ENCODE assay signal across 23 cellular contexts in genomic region chr7:107690611-107691010, GRCh38. TPM values are rescaled to one million over a fixed set of nuclear protein-coding genes. Genes with fewer than 3 reads are reported as not detected.
DNase-seq lines count a peak whose midpoint lies in the region; ATAC-seq, FAIRE-seq and TF ChIP-seq lines count a peak whose summit lies in the region.
"Had no signal": no experiment of that assay in that cellular context is flagged by ENCODE, and none has a peak within 500 bp of the region (broad histone marks: within the 10 kb centered on the region; RNA-seq: fewer than 3 reads in every experiment).

No MANE protein-coding gene starts in this region.

- FAIRE-seq in frontal cortex (lab: Jason Lieb, UNC) (no peak), small intestine (lab: Jason Lieb, UNC) (no peak)
- FAIRE-seq: A549, TTC549 had no signal

- 0 out of 2 replicates have a peak, but pooled peaks have one; percentile 9 for TF ChIP-seq CTCF in AG04450 (IDR thresholded peaks at IDR 0.05; ENCODE audit: low read depth, low read length)
- no peak for TF ChIP-seq CTCF in fibroblast of villous mesenchyme (IDR thresholded peaks at IDR 0.05; ENCODE audit: insufficient read depth, low read depth, low read length)

- H3K27me3 ChIP-seq in AG04450 (ENCODE audit: control insufficient read depth, insufficient read depth, low read length), result no peaks in the 10 kb centered on the region
- peaks cover 0 to 3% of the 10 kb centered on the region in 2 donors for H3K27me3 ChIP-seq in small intestine (ENCODE audit: control insufficient read depth in 2 of 2, insufficient read depth in 2 of 2, low read length in 2 of 2)
- H3K27me3 ChIP-seq: MG63 had no signal

- no peak overlapping the region for H3K27ac ChIP-seq in AG04450 (ENCODE audit: low read depth, low read length)
- no peak overlapping the region for H3K27ac ChIP-seq in small intestine (ENCODE audit: low read depth in 1 of 2, low read length in 1 of 2)
- H3K27ac ChIP-seq: A549, foreskin keratinocyte, HL-60 had no signal

- CTCF ChIA-PET in AG04450 (lab: Charles Lee), result interaction anchor here (1.4 kb wide), 1 partner anchor 9 kb away, joined by 3 read pairs; no protein-coding TSS in a partner anchor

- no peaks in the 10 kb centered on the region for H3K4me1 ChIP-seq in small intestine (ENCODE audit: control insufficient read depth in 2 of 2, insufficient read depth in 1 of 2, low read depth in 1 of 2, low read length in 1 of 2)
- H3K4me1 ChIP-seq: A549, foreskin keratinocyte had no signal

- 25 to 47% (median 37%) methylated on average over 2 of the region's 2 CpGs for WGBS in small intestine, 3 donors

- no peaks in the 10 kb centered on the region for H3K36me3 ChIP-seq in small intestine (ENCODE audit: control insufficient read depth in 2 of 2, insufficient read depth in 2 of 2, low read length in 2 of 2)
- H3K36me3 ChIP-seq: MG63 had no signal

- H3K9me3 ChIP-seq in AG04450 (ENCODE audit: control insufficient read depth, insufficient read depth, low read length) (no peaks in the 10 kb centered on the region), small intestine (ENCODE audit: control insufficient read depth, low read depth) (no peaks in the 10 kb centered on the region)
- H3K9me3 ChIP-seq: A549, MG63 had no signal

- H3K4me3 ChIP-seq in AG04450 (ENCODE audit: low read depth, low read length) (no peak overlapping the region), fibroblast of villous mesenchyme (ENCODE audit: low read depth, low read length) (no peak overlapping the region), small intestine (ENCODE audit: low read depth in 1 of 2, low read length in 2 of 2) (no peak overlapping the region)
- H3K4me3 ChIP-seq: A549, MG63 had no signal

- no peak for DNase-seq in AG04450 (ENCODE audit: low read depth, low spot score)
- peak; percentile 86 for DNase-seq in NCI-H226
- peak; percentile 73 for DNase-seq in astrocyte of the hippocampus (ENCODE audit: low read depth, low spot score)
- DNase-seq in fibroblast of villous mesenchyme (ENCODE audit: low read depth), result peak; percentile 53
- no peak for DNase-seq in frontal cortex (ENCODE audit: low spot score in 2 of 2)
- no peak for DNase-seq in stimulated activated naive CD8-positive, alpha-beta T cell treated with anti-CD3 and anti-CD28 coated beads, Interleukin-15, Interleukin-2, amounts not matched to agents 100 U/mL and 50 U/mL, for 24 hours
- DNase-seq in small intestine, result no peak
- DNase-seq: activated CD4-positive, alpha-beta T cell treated with anti-CD3 and anti-CD28 coated beads, Interleukin-2, amount 10 ng/mL, durations not matched to agents 24 days and 14 days; activated CD8-positive, alpha-beta memory T cell treated with anti-CD3 and anti-CD28 coated beads, Interleukin-2, amount 50 U/mL, for 4 hours; activated effector memory CD4-positive, alpha-beta T cell treated with anti-CD3 and anti-CD28 coated beads, Interleukin-2, amount 50 U/mL, for 16 hours; amniotic stem cell; CD4-positive, alpha-beta T cell; foreskin keratinocyte; HCEC 1CT; hypothalamus; MG63; stimulated activated CD8-positive, alpha-beta memory T cell treated with anti-CD3 and anti-CD28 coated beads, Interleukin-4, amount 100 ng/mL, for 48 hours; substantia nigra had no signal

- POLR2A ChIA-PET in AG04450 (lab: Yijun Ruan, JAX), result no interaction called here

- no peak for ATAC-seq in HG03521 (IDR thresholded peaks at IDR 0.05; ENCODE audit: unreplicated experiment)
- no peak for ATAC-seq in stimulated activated naive CD8-positive, alpha-beta T cell treated with anti-CD3 and anti-CD28 coated beads, Interleukin-15, Interleukin-2, amounts not matched to agents 100 U/mL and 50 U/mL, for 24 hours
- ATAC-seq: A549; foreskin keratinocyte; natural killer cell treated with Interleukin-12 subunit alpha and Interleukin-12 subunit beta and Interleukin-15 and Interleukin-18, amount 100 ng/mL, for 72 hours had no signal

RNA-seq across cellular contexts. Expression of gene SLC26A4, which starts 30.0 kb away (rescaled TPM):
- 0.11 and 0.12 TPM in 2 replicates for polyA plus RNA-seq in AG04450 (2011; rRNA removed)
- 1.3 TPM in 1 of 2 replicates, not detected in the other for polyA minus RNA-seq in AG04450 (2011; rRNA and poly(A)+ RNA removed)
- total RNA-seq in fibroblast of villous mesenchyme, result under 0.01 and 0.32 TPM in 2 replicates
- total RNA-seq in frontal cortex, result 4.1 TPM
- polyA plus RNA-seq in small intestine, result under 1 TPM in 1 of 3 donors, not detected in 2; 0.18 TPM
- total RNA-seq: CD4-positive, alpha-beta T cell had no signal

RNA-seq across cellular contexts. Expression of gene CBLL1, which starts 53.3 kb away (rescaled TPM):
- polyA plus RNA-seq in AG04450 (2011; rRNA removed), result 17.0 and 18.0 TPM in 2 replicates
- 14.7 and 20.8 TPM in 2 replicates for polyA minus RNA-seq in AG04450 (2011; rRNA and poly(A)+ RNA removed)
- total RNA-seq in fibroblast of villous mesenchyme, result 30.3 and 36.3 TPM in 2 replicates
- 20.4 TPM for total RNA-seq in frontal cortex
- 1 to 10 TPM; 6.2 to 9.8 (median 6.9) TPM for polyA plus RNA-seq in small intestine

Comparison
In these comparisons a context has a peak if more than half of its experiments do, and no peak if none do; other contexts are left out.
1. DNase-seq: peak in NCI-H226 (single experiment), astrocyte of the hippocampus (single experiment) and fibroblast of villous mesenchyme (single experiment); none in AG04450 (single experiment), frontal cortex (0 of 2), stimulated activated naive CD8-positive, alpha-beta T cell treated with anti-CD3 and anti-CD28 coated beads, Interleukin-15, Interleukin-2, amounts not matched to agents 100 U/mL and 50 U/mL, for 24 hours (single experiment) and small intestine (single experiment).